ENCODE assay signal across 24 cellular contexts in genomic region chr9:120912958-120913672, GRCh38. TPM values are rescaled to one million over a fixed set of nuclear protein-coding genes. Genes with fewer than 3 reads are reported as not detected.
DNase-seq lines count a peak whose midpoint lies in the region; ATAC-seq, FAIRE-seq and TF ChIP-seq lines count a peak whose summit lies in the region.
"Had no signal": no experiment of that assay in that cellular context is flagged by ENCODE, and none has a peak within 500 bp of the region (broad histone marks: within the 10 kb centered on the region; RNA-seq: fewer than 3 reads in every experiment).

No MANE protein-coding gene starts in this region.

- peaks cover 41 to 91% (median 42%) of the 10 kb centered on the region in 3 donors for H3K36me3 Mint-ChIP-seq in CD8-positive, alpha-beta memory T cell
- H3K36me3 Mint-ChIP-seq in activated T-helper 2 cell treated with anti-CD3 and anti-CD28 coated beads, Interferon-gamma antibody, Interleukin-2, Interleukin-4, amounts not matched to agents 10 μg/mL and 5 μg/mL and 100 μg/mL, durations not matched to agents 14 hours and 24 hours and 36 hours (ENCODE audit: low read depth): peaks cover 96% of the 10 kb centered on the region

- no TSS peak for BruUV-seq in HepG2 (replicated peaks; lab: Mats Ljungman, UMichigan)

- no peak overlapping the region for H3K4me2 ChIP-seq in HepG2 (ENCODE audit: low read depth, low read length)
- H3K4me2 ChIP-seq: BLaER1 treated with 17β-estradiol and CSF1 and Interleukin-3, amounts not matched to agents 10 nM and 100 nM had no signal

- no peaks in the 10 kb centered on the region for H3K79me2 ChIP-seq in HepG2 (ENCODE audit: insufficient read depth, low read length)

- POLR2A ChIA-PET in CD8-positive, alpha-beta memory T cell (lab: Charles Lee): interaction anchor here (1.1 to 2.4 kb wide), 4 partner anchors 9 to 23 kb away, joined by 3 to 9 read pairs (median 5); no protein-coding TSS in a partner anchor
- POLR2A ChIA-PET in HepG2 (lab: Yijun Ruan, JAX): no interaction called here

- TF ChIP-seq CTCF in HepG2 (CRISPR knock-in tag; IDR thresholded peaks at IDR 0.05): no peak

- FAIRE-seq in HepG2 (lab: Jason Lieb, UNC) (no peak), HTR-8/SVneo (lab: Jason Lieb, UNC) (no peak)
- FAIRE-seq: bronchial epithelial cell, H54, urothelium cell line had no signal

- in situ Hi-C loops in HepG2 (cut with HindIII; ENCODE audit: extremely low pct_ligation_motif_present, low pct_unique_long_range_greater_than_20kb): no loop called here

- no peak overlapping the region for H3K4me3 ChIP-seq in CD8-positive, alpha-beta memory T cell (ENCODE audit: low read length)
- no peak overlapping the region for H3K4me3 ChIP-seq in HepG2 (replicated peaks in 1 of 3; ENCODE audit: insufficient read depth in 1 of 3, low read depth in 2 of 3, low read length in 3 of 3)
- H3K4me3 ChIP-seq: BLaER1 treated with 17β-estradiol and CSF1 and Interleukin-3, amounts not matched to agents 10 nM and 100 nM; stomach had no signal

- no peak overlapping the region for H2AFZ ChIP-seq in HepG2 (ENCODE audit: low read length)

- no peak for TF ChIP-seq RAD21 in HepG2 (CRISPR knock-in tag; IDR thresholded peaks at IDR 0.05)

- intact Hi-C loops in activated T-helper 2 cell treated with anti-CD3 and anti-CD28 coated beads, Interferon-gamma antibody, Interleukin-2, Interleukin-4, amounts not matched to agents 10 μg/mL and 5 μg/mL and 100 μg/mL, durations not matched to agents 14 hours and 24 hours and 36 hours (cut with micrococcal nuclease): no loop called here
- intact Hi-C loops in HepG2 (cut with micrococcal nuclease; ENCODE audit: unreplicated experiment): no loop called here

- H3K27ac Mint-ChIP-seq in CD8-positive, alpha-beta memory T cell: peak overlapping the region; percentile 43 to 88 (median 61)
- peak overlapping the region; percentile 60 for H3K27ac Mint-ChIP-seq in activated T-helper 2 cell treated with anti-CD3 and anti-CD28 coated beads, Interferon-gamma antibody, Interleukin-2, Interleukin-4, amounts not matched to agents 10 μg/mL and 5 μg/mL and 100 μg/mL, durations not matched to agents 14 hours and 24 hours and 36 hours

- H3K9me3 Mint-ChIP-seq in CD8-positive, alpha-beta memory T cell: no peaks in the 10 kb centered on the region
- H3K9me3 Mint-ChIP-seq in activated T-helper 2 cell treated with anti-CD3 and anti-CD28 coated beads, Interferon-gamma antibody, Interleukin-2, Interleukin-4, amounts not matched to agents 10 μg/mL and 5 μg/mL and 100 μg/mL, durations not matched to agents 14 hours and 24 hours and 36 hours: no peaks in the 10 kb centered on the region
- H3K9me3 Mint-ChIP-seq: immature natural killer cell, neural crest cell had no signal

- no peaks in the 10 kb centered on the region for H4K20me1 ChIP-seq in HepG2 (ENCODE audit: insufficient read depth, low read length)
- H4K20me1 ChIP-seq: BLaER1 treated with 17β-estradiol and CSF1 and Interleukin-3, amounts not matched to agents 10 nM and 100 nM had no signal

- TF ChIP-seq POLR2A in HepG2 (IDR thresholded peaks at IDR 0.05; ENCODE audit: insufficient read depth in 1 of 2, low read depth in 2 of 2, low read length in 2 of 2): no peak

- H3K9ac ChIP-seq in HepG2 (ENCODE audit: insufficient read depth, low read depth, low read length): no peak overlapping the region
- H3K9ac ChIP-seq: BLaER1 treated with 17β-estradiol and CSF1 and Interleukin-3, amounts not matched to agents 10 nM and 100 nM had no signal

- no peaks in the 10 kb centered on the region for H3K27me3 Mint-ChIP-seq in CD8-positive, alpha-beta memory T cell
- H3K27me3 Mint-ChIP-seq in activated T-helper 2 cell treated with anti-CD3 and anti-CD28 coated beads, Interferon-gamma antibody, Interleukin-2, Interleukin-4, amounts not matched to agents 10 μg/mL and 5 μg/mL and 100 μg/mL, durations not matched to agents 14 hours and 24 hours and 36 hours (ENCODE audit: low read depth): no peaks in the 10 kb centered on the region

- H3K36me3 ChIP-seq in CD8-positive, alpha-beta memory T cell (ENCODE audit: insufficient read depth, low read length): peaks cover 75% of the 10 kb centered on the region
- no peaks in the 10 kb centered on the region for H3K36me3 ChIP-seq in HepG2 (replicated peaks in 1 of 2; ENCODE audit: control insufficient read depth in 1 of 2, insufficient read depth in 2 of 2, low read length in 2 of 2)

- peak; percentile 23 for ATAC-seq in HepG2
- ATAC-seq in HG02623 (IDR thresholded peaks at IDR 0.05; ENCODE audit: unreplicated experiment): no peak

- 52% methylated on average over 14 of the region's 14 CpGs for WGBS in HepG2 (ENCODE audit: low lambda C conversion rate)

- peak overlapping the region in 1 of 7 donors; percentile 7 for H3K4me3 Mint-ChIP-seq in CD8-positive, alpha-beta memory T cell
- H3K4me3 Mint-ChIP-seq in activated T-helper 2 cell treated with anti-CD3 and anti-CD28 coated beads, Interferon-gamma antibody, Interleukin-2, Interleukin-4, amounts not matched to agents 10 μg/mL and 5 μg/mL and 100 μg/mL, durations not matched to agents 14 hours and 24 hours and 36 hours (ENCODE audit: low read depth): no peak overlapping the region
- H3K4me3 Mint-ChIP-seq: immature natural killer cell, neural crest cell had no signal

- CTCF ChIA-PET in CD8-positive, alpha-beta memory T cell (lab: Charles Lee): interaction anchor here (0.7 to 6.6 kb wide), 8 partner anchors 9 to 68 kb away, joined by 3 to 46 read pairs (median 4); partner anchors contain the start of gene TRAF1
- CTCF ChIA-PET in HepG2 (lab: Yijun Ruan, JAX; ENCODE audit: low intra/inter-chr PET ratio, low total read pairs): no interaction called here

- TF ChIP-seq EP300 in HepG2 (IDR thresholded peaks at IDR 0.05; ENCODE audit: low read depth in 2 of 2, low read length in 2 of 2) (no peak), HepG2 (CRISPR knock-in tag; IDR thresholded peaks at IDR 0.05; ENCODE audit: borderline replicate concordance) (no peak)

- H3K27ac ChIP-seq in CD8-positive, alpha-beta memory T cell (ENCODE audit: low read depth, low read length): no peak overlapping the region
- H3K27ac ChIP-seq in HepG2 (ENCODE audit: extremely low read length, insufficient read depth, low read length): no peak overlapping the region
- H3K27ac ChIP-seq: BLaER1 treated with 17β-estradiol and CSF1 and Interleukin-3, amounts not matched to agents 10 nM and 100 nM; HL-60 had no signal

- DNase-seq in activated CD4-positive, alpha-beta T cell treated with anti-CD3 and anti-CD28 coated beads for 1 hour: peak; percentile 29
- DNase-seq in activated CD4-positive, alpha-beta T cell treated with anti-CD3 and anti-CD28 coated beads for 4 hours: no peak
- DNase-seq in CD8-positive, alpha-beta memory T cell: no peak
- no peak for DNase-seq in activated T-helper 2 cell treated with anti-CD3 and anti-CD28 coated beads, Interferon-gamma antibody, Interleukin-2, Interleukin-4, amounts not matched to agents 10 μg/mL and 5 μg/mL and 100 μg/mL, durations not matched to agents 14 hours and 24 hours and 36 hours (ENCODE audit: low spot score)
- DNase-seq in HepG2 (ENCODE audit: low spot score): no peak
- no peak for DNase-seq in NOMO-1 treated with DMSO at 0.1 percent for 48 hours (lab: John Stamatoyannopoulos, UW; ENCODE audit: unreplicated experiment)
- DNase-seq in HTR-8/SVneo (ENCODE audit: insufficient read length, low spot score): no peak
- DNase-seq: glutamatergic neuron, immature natural killer cell, KG1, mesenchymal stem cell, NCI-H1092 treated with DMSO at 0.1 percent for 48 hours, NCI-H2107, NCI-H524 treated with DMSO at 0.1 percent for 48 hours, retina, SHP77 treated with DMSO at 0.1 percent for 48 hours, stomach had no signal

- no peaks in the 10 kb centered on the region for H3K9me3 ChIP-seq in CD8-positive, alpha-beta memory T cell (ENCODE audit: low read length)
- H3K9me3 ChIP-seq in HepG2 (ENCODE audit: low read length): no peaks in the 10 kb centered on the region
- H3K9me3 ChIP-seq: stomach had no signal

- peaks cover 77% of the 10 kb centered on the region for H3K4me1 ChIP-seq in CD8-positive, alpha-beta memory T cell (ENCODE audit: insufficient read depth, low read length)
- 0 out of 2 replicates have a peak, but pooled peaks cover 12% of the 10 kb centered on the region for H3K4me1 ChIP-seq in HepG2 (ENCODE audit: insufficient read depth, low read length)

- peaks cover 66 to 93% (median 82%) of the 10 kb centered on the region in 3 donors for H3K4me1 Mint-ChIP-seq in CD8-positive, alpha-beta memory T cell
- peaks cover 77% of the 10 kb centered on the region for H3K4me1 Mint-ChIP-seq in activated T-helper 2 cell treated with anti-CD3 and anti-CD28 coated beads, Interferon-gamma antibody, Interleukin-2, Interleukin-4, amounts not matched to agents 10 μg/mL and 5 μg/mL and 100 μg/mL, durations not matched to agents 14 hours and 24 hours and 36 hours (ENCODE audit: low read depth)

- H3K27me3 ChIP-seq in CD8-positive, alpha-beta memory T cell (ENCODE audit: insufficient read depth, low read length, poor library complexity, severe bottlenecking): no peaks in the 10 kb centered on the region
- no peaks in the 10 kb centered on the region for H3K27me3 ChIP-seq in HepG2 (ENCODE audit: control insufficient read depth in 1 of 2, insufficient read depth in 2 of 2, low read length in 2 of 2)
- H3K27me3 ChIP-seq: BLaER1 treated with 17β-estradiol and CSF1 and Interleukin-3, amounts not matched to agents 10 nM and 100 nM; stomach had no signal

RNA-seq across cellular contexts. Expression of gene TRAF1, which starts 13.5 kb away (rescaled TPM):
- total RNA-seq in CD8-positive, alpha-beta memory T cell: 100 to 1,000 TPM; 316 to 322 TPM
- polyA plus RNA-seq in CD8-positive, alpha-beta memory T cell: 12.1 TPM
- 164 TPM in 2 replicates for total RNA-seq in activated T-helper 2 cell treated with anti-CD3 and anti-CD28 coated beads, Interferon-gamma antibody, Interleukin-2, Interleukin-4, amounts not matched to agents 10 μg/mL and 5 μg/mL and 100 μg/mL, durations not matched to agents 14 hours and 24 hours and 36 hours
- total RNA-seq in HepG2 (2016; rRNA removed; fragmentation: Illumina TruSeq; extraction: Trizol): 0.11 and 0.44 TPM in 2 replicates
- 0.09 and 0.10 TPM in 2 replicates for total RNA-seq in HepG2 (2016; cell fraction: cytosol; rRNA removed; fragmentation: Illumina TruSeq; extraction: Trizol; ENCODE audit: low read depth)
- 0.25 and 0.39 TPM in 2 replicates for total RNA-seq in HepG2 (2016; cell fraction: insoluble cytoplasmic fraction; rRNA removed; fragmentation: Illumina TruSeq; extraction: Trizol)
- total RNA-seq in HepG2 (2016; cell fraction: membrane; rRNA removed; fragmentation: Illumina TruSeq; extraction: Trizol): 0.09 and 0.21 TPM in 2 replicates
- 0.75 and 0.87 TPM in 2 replicates for total RNA-seq in HepG2 (2016; cell fraction: nucleus; rRNA removed; fragmentation: Illumina TruSeq; extraction: Trizol)
- polyA plus RNA-seq in HepG2 (2011; rRNA removed): 1.0 and 1.8 TPM in 2 replicates
- polyA plus RNA-seq in HepG2 (2011; cell fraction: cytosol; rRNA removed): 0.48 and 0.60 TPM in 2 replicates
- 5.5 and 7.6 TPM in 2 replicates for polyA plus RNA-seq in HepG2 (2011; cell fraction: nucleus; rRNA removed)
- polyA plus RNA-seq in HepG2 (2012): 0.59 and 0.96 TPM in 2 replicates
- polyA plus RNA-seq in HepG2 (2016; cell fraction: cytosol; fragmentation: Illumina TruSeq; extraction: Trizol; ENCODE audit: low read depth): 0.07 and 0.10 TPM in 2 replicates
- polyA plus RNA-seq in HepG2 (2016; cell fraction: insoluble cytoplasmic fraction; fragmentation: Illumina TruSeq; extraction: Trizol; ENCODE audit: low read depth): 0.19 and 0.26 TPM in 2 replicates
- 0.09 and 0.19 TPM in 2 replicates for polyA plus RNA-seq in HepG2 (2016; cell fraction: membrane; fragmentation: Illumina TruSeq; extraction: Trizol; ENCODE audit: low read depth)
- 2.2 TPM in 2 replicates for polyA plus RNA-seq in HepG2 (2016; cell fraction: nucleus; fragmentation: Illumina TruSeq; extraction: Trizol; ENCODE audit: insufficient read depth, low read depth)
- 0.91 and 1.4 TPM in 2 replicates for polyA minus RNA-seq in HepG2 (2011; rRNA and poly(A)+ RNA removed; ENCODE audit: low replicate concordance)
- 0.09 and 0.20 TPM in 2 replicates for polyA minus RNA-seq in HepG2 (2011; cell fraction: cytosol; rRNA and poly(A)+ RNA removed)
- 3.5 and 3.7 TPM in 2 replicates for polyA minus RNA-seq in HepG2 (2011; cell fraction: nucleus; rRNA and poly(A)+ RNA removed)

RNA-seq across cellular contexts. Expression of gene PHF19, which starts 36.1 kb away (rescaled TPM):
- total RNA-seq in CD8-positive, alpha-beta memory T cell: 100 to 1,000 TPM; 206 to 214 TPM
- polyA plus RNA-seq in CD8-positive, alpha-beta memory T cell: 8.3 TPM
- total RNA-seq in activated T-helper 2 cell treated with anti-CD3 and anti-CD28 coated beads, Interferon-gamma antibody, Interleukin-2, Interleukin-4, amounts not matched to agents 10 μg/mL and 5 μg/mL and 100 μg/mL, durations not matched to agents 14 hours and 24 hours and 36 hours: 167 and 170 TPM in 2 replicates
- total RNA-seq in HepG2 (2016; rRNA removed; fragmentation: Illumina TruSeq; extraction: Trizol): 38.9 and 41.3 TPM in 2 replicates
- total RNA-seq in HepG2 (2016; cell fraction: cytosol; rRNA removed; fragmentation: Illumina TruSeq; extraction: Trizol; ENCODE audit: low read depth): 37.4 and 48.9 TPM in 2 replicates
- total RNA-seq in HepG2 (2016; cell fraction: insoluble cytoplasmic fraction; rRNA removed; fragmentation: Illumina TruSeq; extraction: Trizol): 37.1 and 41.5 TPM in 2 replicates
- total RNA-seq in HepG2 (2016; cell fraction: membrane; rRNA removed; fragmentation: Illumina TruSeq; extraction: Trizol): 43.2 and 56.9 TPM in 2 replicates
- 34.7 and 40.7 TPM in 2 replicates for total RNA-seq in HepG2 (2016; cell fraction: nucleus; rRNA removed; fragmentation: Illumina TruSeq; extraction: Trizol)
- 25.5 and 29.7 TPM in 2 replicates for polyA plus RNA-seq in HepG2 (2011; rRNA removed)
- 20.2 and 33.0 TPM in 2 replicates for polyA plus RNA-seq in HepG2 (2011; cell fraction: cytosol; rRNA removed)
- polyA plus RNA-seq in HepG2 (2011; cell fraction: nucleus; rRNA removed): 61.0 and 76.3 TPM in 2 replicates
- 20.3 and 24.3 TPM in 2 replicates for polyA plus RNA-seq in HepG2 (2012)
- 79.2 and 107 TPM in 2 replicates for polyA plus RNA-seq in HepG2 (2016; cell fraction: cytosol; fragmentation: Illumina TruSeq; extraction: Trizol; ENCODE audit: low read depth)
- 42.2 and 45.3 TPM in 2 replicates for polyA plus RNA-seq in HepG2 (2016; cell fraction: insoluble cytoplasmic fraction; fragmentation: Illumina TruSeq; extraction: Trizol; ENCODE audit: low read depth)
- 66.8 and 74.2 TPM in 2 replicates for polyA plus RNA-seq in HepG2 (2016; cell fraction: membrane; fragmentation: Illumina TruSeq; extraction: Trizol; ENCODE audit: low read depth)
- polyA plus RNA-seq in HepG2 (2016; cell fraction: nucleus; fragmentation: Illumina TruSeq; extraction: Trizol; ENCODE audit: insufficient read depth, low read depth): 60.4 and 66.8 TPM in 2 replicates
- polyA minus RNA-seq in HepG2 (2011; rRNA and poly(A)+ RNA removed; ENCODE audit: low replicate concordance): 67.2 and 159 TPM in 2 replicates
- 15.8 and 17.7 TPM in 2 replicates for polyA minus RNA-seq in HepG2 (2011; cell fraction: cytosol; rRNA and poly(A)+ RNA removed)
- 34.7 and 42.2 TPM in 2 replicates for polyA minus RNA-seq in HepG2 (2011; cell fraction: nucleus; rRNA and poly(A)+ RNA removed)

Comparison
In these comparisons a context has a peak if more than half of its experiments do, and no peak if none do; other contexts are left out.
1. RNA of gene TRAF1, which starts 13.5 kb away (total RNA-seq): 316 to 322 TPM in CD8-positive, alpha-beta memory T cell and 164 TPM in activated T-helper 2 cell treated with anti-CD3 and anti-CD28 coated beads, Interferon-gamma antibody, Interleukin-2, Interleukin-4, amounts not matched to agents 10 μg/mL and 5 μg/mL and 100 μg/mL, durations not matched to agents 14 hours and 24 hours and 36 hours; 0.09 to 0.87 TPM in HepG2; every median in the first group is over 10 times any median in the second.